Comparison of ENCODE assay signal across 1 cellular context in the genomic region with DNA sequence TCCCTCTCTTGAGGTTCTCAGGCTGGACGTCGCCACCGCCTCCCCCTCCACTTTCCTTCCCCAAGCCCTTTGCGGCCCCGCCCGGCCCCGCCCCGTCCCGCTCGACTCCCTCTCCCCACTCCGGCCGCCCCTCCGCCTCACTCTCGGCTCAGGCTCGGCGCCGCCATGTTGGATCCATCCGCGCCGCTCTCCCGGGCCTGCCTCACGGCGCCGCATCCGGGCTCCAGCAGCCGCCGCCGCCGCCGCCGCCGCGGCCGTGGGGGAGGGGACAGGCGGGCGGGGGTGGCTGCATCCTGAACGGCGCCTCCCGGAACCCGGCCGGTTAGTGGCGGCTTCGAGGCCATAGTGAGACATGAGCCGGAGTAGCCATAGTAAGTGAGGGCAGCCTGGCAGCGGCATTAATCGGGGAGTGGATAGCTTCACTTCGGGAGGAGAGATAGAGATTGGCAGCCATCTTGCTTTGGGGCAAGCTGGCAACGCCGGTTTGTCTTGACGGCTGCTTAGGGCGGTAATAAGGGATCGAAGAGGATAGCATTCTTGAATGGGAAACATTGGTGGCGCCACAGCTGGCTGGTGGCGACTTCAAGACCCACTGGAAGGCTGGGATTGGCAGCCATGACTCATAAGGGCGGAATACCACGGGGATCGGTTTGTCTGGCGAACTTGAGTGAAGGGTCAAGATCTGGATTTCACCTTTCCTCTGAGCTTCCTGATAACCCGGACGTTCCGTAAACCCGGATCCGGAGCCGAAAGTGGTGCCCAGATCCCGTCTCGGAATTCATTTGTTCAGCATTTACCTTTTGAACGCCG.
A peak's percentile ranks its signal among the peaks of the same experiment; 100 is the strongest.
TF ChIP-seq lines count a peak whose summit lies in the region.

A gene with protein sequence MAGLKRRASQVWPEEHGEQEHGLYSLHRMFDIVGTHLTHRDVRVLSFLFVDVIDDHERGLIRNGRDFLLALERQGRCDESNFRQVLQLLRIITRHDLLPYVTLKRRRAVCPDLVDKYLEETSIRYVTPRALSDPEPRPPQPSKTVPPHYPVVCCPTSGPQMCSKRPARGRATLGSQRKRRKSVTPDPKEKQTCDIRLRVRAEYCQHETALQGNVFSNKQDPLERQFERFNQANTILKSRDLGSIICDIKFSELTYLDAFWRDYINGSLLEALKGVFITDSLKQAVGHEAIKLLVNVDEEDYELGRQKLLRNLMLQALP (minus strand): TSS at position 258 of the 810 bp plus-strand sequence. CDS start 8,205 bp downstream, outside the sequence.

TF ChIP-seq in GM12878, 131 proteins besides CTCF, POLR2A, EP300 and RAD21 (continued from another document and continues in another):
- TF ChIP-seq, protein P1, sequence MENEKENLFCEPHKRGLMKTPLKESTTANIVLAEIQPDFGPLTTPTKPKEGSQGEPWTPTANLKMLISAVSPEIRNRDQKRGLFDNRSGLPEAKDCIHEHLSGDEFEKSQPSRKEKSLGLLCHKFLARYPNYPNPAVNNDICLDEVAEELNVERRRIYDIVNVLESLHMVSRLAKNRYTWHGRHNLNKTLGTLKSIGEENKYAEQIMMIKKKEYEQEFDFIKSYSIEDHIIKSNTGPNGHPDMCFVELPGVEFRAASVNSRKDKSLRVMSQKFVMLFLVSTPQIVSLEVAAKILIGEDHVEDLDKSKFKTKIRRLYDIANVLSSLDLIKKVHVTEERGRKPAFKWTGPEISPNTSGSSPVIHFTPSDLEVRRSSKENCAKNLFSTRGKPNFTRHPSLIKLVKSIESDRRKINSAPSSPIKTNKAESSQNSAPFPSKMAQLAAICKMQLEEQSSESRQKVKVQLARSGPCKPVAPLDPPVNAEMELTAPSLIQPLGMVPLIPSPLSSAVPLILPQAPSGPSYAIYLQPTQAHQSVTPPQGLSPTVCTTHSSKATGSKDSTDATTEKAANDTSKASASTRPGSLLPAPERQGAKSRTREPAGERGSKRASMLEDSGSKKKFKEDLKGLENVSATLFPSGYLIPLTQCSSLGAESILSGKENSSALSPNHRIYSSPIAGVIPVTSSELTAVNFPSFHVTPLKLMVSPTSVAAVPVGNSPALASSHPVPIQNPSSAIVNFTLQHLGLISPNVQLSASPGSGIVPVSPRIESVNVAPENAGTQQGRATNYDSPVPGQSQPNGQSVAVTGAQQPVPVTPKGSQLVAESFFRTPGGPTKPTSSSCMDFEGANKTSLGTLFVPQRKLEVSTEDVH (IDR thresholded peaks at IDR 0.05; ENCODE audit: low read depth, partially characterized antibody), result no peak
- TF ChIP-seq KAT2A (conservative IDR thresholded peaks at IDR 0.05; ENCODE audit: control insufficient read depth, low read depth, low read length), result no peak
- TF ChIP-seq NFXL1 (IDR thresholded peaks at IDR 0.05; ENCODE audit: borderline replicate concordance), result no peak
- TF ChIP-seq, protein P2, sequence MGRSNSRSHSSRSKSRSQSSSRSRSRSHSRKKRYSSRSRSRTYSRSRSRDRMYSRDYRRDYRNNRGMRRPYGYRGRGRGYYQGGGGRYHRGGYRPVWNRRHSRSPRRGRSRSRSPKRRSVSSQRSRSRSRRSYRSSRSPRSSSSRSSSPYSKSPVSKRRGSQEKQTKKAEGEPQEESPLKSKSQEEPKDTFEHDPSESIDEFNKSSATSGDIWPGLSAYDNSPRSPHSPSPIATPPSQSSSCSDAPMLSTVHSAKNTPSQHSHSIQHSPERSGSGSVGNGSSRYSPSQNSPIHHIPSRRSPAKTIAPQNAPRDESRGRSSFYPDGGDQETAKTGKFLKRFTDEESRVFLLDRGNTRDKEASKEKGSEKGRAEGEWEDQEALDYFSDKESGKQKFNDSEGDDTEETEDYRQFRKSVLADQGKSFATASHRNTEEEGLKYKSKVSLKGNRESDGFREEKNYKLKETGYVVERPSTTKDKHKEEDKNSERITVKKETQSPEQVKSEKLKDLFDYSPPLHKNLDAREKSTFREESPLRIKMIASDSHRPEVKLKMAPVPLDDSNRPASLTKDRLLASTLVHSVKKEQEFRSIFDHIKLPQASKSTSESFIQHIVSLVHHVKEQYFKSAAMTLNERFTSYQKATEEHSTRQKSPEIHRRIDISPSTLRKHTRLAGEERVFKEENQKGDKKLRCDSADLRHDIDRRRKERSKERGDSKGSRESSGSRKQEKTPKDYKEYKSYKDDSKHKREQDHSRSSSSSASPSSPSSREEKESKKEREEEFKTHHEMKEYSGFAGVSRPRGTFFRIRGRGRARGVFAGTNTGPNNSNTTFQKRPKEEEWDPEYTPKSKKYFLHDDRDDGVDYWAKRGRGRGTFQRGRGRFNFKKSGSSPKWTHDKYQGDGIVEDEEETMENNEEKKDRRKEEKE (IDR thresholded peaks at IDR 0.05), result peak; percentile 67
- no peak for TF ChIP-seq PAX5 (IDR thresholded peaks at IDR 0.05; ENCODE audit: borderline replicate concordance, low read depth, low read length)
- TF ChIP-seq, protein P3, sequence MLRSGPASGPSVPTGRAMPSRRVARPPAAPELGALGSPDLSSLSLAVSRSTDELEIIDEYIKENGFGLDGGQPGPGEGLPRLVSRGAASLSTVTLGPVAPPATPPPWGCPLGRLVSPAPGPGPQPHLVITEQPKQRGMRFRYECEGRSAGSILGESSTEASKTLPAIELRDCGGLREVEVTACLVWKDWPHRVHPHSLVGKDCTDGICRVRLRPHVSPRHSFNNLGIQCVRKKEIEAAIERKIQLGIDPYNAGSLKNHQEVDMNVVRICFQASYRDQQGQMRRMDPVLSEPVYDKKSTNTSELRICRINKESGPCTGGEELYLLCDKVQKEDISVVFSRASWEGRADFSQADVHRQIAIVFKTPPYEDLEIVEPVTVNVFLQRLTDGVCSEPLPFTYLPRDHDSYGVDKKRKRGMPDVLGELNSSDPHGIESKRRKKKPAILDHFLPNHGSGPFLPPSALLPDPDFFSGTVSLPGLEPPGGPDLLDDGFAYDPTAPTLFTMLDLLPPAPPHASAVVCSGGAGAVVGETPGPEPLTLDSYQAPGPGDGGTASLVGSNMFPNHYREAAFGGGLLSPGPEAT (IDR thresholded peaks at IDR 0.05; ENCODE audit: low read depth), result peak; percentile 60; the same call in 1 of the 2 replicates
- no peak; the same call in 1 of the 2 replicates for TF ChIP-seq HDGF (IDR thresholded peaks at IDR 0.05)
- TF ChIP-seq CHD1 (IDR thresholded peaks at IDR 0.05; ENCODE audit: low read depth, low read length), result no peak
- peak; percentile 78; the same call in 1 of the 2 replicates for TF ChIP-seq TAF1 (IDR thresholded peaks at IDR 0.05; ENCODE audit: borderline replicate concordance, low read depth, low read length)
- TF ChIP-seq SUZ12 (IDR thresholded peaks at IDR 0.05; ENCODE audit: unreplicated experiment), result no peak
- TF ChIP-seq PAX8 (IDR thresholded peaks at IDR 0.05), result no peak
- 0 out of 2 replicates have a peak, but pooled peaks have one; percentile 12 for TF ChIP-seq BMI1 (IDR thresholded peaks at IDR 0.05; ENCODE audit: borderline replicate concordance)
- 0 out of 2 replicates have a peak, but pooled peaks have one; percentile 35 for TF ChIP-seq ASH2L (IDR thresholded peaks at IDR 0.05; ENCODE audit: borderline replicate concordance, low read depth)
- peak; percentile 60; the same call in 1 of the 2 replicates for TF ChIP-seq RB1 (IDR thresholded peaks at IDR 0.05; ENCODE audit: borderline replicate concordance)
- TF ChIP-seq ATF7 (IDR thresholded peaks at IDR 0.05; ENCODE audit: low read depth), result 0 out of 2 replicates have a peak, but pooled peaks have one; percentile 25
- TF ChIP-seq, protein P4, sequence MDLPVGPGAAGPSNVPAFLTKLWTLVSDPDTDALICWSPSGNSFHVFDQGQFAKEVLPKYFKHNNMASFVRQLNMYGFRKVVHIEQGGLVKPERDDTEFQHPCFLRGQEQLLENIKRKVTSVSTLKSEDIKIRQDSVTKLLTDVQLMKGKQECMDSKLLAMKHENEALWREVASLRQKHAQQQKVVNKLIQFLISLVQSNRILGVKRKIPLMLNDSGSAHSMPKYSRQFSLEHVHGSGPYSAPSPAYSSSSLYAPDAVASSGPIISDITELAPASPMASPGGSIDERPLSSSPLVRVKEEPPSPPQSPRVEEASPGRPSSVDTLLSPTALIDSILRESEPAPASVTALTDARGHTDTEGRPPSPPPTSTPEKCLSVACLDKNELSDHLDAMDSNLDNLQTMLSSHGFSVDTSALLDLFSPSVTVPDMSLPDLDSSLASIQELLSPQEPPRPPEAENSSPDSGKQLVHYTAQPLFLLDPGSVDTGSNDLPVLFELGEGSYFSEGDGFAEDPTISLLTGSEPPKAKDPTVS (IDR thresholded peaks at IDR 0.05; ENCODE audit: low read depth, low read length), result no peak
- no peak for TF ChIP-seq RAD51 (IDR thresholded peaks at IDR 0.05)
- peak; percentile 99 for TF ChIP-seq STAT1 (conservative IDR thresholded peaks at IDR 0.05)
- no peak for TF ChIP-seq CEBPB (IDR thresholded peaks at IDR 0.05; ENCODE audit: borderline replicate concordance in 1 of 2, low read depth in 2 of 2, low read length in 2 of 2)
- TF ChIP-seq, protein P5, sequence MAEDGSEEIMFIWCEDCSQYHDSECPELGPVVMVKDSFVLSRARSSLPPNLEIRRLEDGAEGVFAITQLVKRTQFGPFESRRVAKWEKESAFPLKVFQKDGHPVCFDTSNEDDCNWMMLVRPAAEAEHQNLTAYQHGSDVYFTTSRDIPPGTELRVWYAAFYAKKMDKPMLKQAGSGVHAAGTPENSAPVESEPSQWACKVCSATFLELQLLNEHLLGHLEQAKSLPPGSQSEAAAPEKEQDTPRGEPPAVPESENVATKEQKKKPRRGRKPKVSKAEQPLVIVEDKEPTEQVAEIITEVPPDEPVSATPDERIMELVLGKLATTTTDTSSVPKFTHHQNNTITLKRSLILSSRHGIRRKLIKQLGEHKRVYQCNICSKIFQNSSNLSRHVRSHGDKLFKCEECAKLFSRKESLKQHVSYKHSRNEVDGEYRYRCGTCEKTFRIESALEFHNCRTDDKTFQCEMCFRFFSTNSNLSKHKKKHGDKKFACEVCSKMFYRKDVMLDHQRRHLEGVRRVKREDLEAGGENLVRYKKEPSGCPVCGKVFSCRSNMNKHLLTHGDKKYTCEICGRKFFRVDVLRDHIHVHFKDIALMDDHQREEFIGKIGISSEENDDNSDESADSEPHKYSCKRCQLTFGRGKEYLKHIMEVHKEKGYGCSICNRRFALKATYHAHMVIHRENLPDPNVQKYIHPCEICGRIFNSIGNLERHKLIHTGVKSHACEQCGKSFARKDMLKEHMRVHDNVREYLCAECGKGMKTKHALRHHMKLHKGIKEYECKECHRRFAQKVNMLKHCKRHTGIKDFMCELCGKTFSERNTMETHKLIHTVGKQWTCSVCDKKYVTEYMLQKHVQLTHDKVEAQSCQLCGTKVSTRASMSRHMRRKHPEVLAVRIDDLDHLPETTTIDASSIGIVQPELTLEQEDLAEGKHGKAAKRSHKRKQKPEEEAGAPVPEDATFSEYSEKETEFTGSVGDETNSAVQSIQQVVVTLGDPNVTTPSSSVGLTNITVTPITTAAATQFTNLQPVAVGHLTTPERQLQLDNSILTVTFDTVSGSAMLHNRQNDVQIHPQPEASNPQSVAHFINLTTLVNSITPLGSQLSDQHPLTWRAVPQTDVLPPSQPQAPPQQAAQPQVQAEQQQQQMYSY (CRISPR knock-in tag; IDR thresholded peaks at IDR 0.05), result no peak
- TF ChIP-seq NR2F1 (conservative IDR thresholded peaks at IDR 0.05), result peak; percentile 80
- TF ChIP-seq MXI1 (IDR thresholded peaks at IDR 0.05; ENCODE audit: low read depth, low read length), result peak; percentile 45; the same call in 1 of the 2 replicates
- no peak for TF ChIP-seq ESRRA (IDR thresholded peaks at IDR 0.05; ENCODE audit: low read length)
- peak; percentile 22; the same call in 1 of the 2 replicates for TF ChIP-seq TBL1XR1 (IDR thresholded peaks at IDR 0.05; ENCODE audit: low read depth, low read length)
- TF ChIP-seq ZNF274 (IDR thresholded peaks at IDR 0.05; ENCODE audit: insufficient read depth, insufficient read length), result no peak
- TF ChIP-seq, protein P6, sequence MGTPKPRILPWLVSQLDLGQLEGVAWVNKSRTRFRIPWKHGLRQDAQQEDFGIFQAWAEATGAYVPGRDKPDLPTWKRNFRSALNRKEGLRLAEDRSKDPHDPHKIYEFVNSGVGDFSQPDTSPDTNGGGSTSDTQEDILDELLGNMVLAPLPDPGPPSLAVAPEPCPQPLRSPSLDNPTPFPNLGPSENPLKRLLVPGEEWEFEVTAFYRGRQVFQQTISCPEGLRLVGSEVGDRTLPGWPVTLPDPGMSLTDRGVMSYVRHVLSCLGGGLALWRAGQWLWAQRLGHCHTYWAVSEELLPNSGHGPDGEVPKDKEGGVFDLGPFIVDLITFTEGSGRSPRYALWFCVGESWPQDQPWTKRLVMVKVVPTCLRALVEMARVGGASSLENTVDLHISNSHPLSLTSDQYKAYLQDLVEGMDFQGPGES (IDR thresholded peaks at IDR 0.05), result peak; percentile 40; the same call in 1 of the 2 replicates
- TF ChIP-seq, protein P7, sequence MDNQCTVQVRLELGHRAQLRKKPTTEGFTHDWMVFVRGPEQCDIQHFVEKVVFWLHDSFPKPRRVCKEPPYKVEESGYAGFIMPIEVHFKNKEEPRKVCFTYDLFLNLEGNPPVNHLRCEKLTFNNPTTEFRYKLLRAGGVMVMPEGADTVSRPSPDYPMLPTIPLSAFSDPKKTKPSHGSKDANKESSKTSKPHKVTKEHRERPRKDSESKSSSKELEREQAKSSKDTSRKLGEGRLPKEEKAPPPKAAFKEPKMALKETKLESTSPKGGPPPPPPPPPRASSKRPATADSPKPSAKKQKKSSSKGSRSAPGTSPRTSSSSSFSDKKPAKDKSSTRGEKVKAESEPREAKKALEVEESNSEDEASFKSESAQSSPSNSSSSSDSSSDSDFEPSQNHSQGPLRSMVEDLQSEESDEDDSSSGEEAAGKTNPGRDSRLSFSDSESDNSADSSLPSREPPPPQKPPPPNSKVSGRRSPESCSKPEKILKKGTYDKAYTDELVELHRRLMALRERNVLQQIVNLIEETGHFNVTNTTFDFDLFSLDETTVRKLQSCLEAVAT (IDR thresholded peaks at IDR 0.05), result peak; percentile 62
- peak; percentile 44; the same call in 1 of the 3 replicates for TF ChIP-seq POU2F2 (IDR thresholded peaks at IDR 0.05; ENCODE audit: borderline replicate concordance, low read depth, low read length)
- TF ChIP-seq, protein P8, sequence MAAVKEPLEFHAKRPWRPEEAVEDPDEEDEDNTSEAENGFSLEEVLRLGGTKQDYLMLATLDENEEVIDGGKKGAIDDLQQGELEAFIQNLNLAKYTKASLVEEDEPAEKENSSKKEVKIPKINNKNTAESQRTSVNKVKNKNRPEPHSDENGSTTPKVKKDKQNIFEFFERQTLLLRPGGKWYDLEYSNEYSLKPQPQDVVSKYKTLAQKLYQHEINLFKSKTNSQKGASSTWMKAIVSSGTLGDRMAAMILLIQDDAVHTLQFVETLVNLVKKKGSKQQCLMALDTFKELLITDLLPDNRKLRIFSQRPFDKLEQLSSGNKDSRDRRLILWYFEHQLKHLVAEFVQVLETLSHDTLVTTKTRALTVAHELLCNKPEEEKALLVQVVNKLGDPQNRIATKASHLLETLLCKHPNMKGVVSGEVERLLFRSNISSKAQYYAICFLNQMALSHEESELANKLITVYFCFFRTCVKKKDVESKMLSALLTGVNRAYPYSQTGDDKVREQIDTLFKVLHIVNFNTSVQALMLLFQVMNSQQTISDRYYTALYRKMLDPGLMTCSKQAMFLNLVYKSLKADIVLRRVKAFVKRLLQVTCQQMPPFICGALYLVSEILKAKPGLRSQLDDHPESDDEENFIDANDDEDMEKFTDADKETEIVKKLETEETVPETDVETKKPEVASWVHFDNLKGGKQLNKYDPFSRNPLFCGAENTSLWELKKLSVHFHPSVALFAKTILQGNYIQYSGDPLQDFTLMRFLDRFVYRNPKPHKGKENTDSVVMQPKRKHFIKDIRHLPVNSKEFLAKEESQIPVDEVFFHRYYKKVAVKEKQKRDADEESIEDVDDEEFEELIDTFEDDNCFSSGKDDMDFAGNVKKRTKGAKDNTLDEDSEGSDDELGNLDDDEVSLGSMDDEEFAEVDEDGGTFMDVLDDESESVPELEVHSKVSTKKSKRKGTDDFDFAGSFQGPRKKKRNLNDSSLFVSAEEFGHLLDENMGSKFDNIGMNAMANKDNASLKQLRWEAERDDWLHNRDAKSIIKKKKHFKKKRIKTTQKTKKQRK (IDR thresholded peaks at IDR 0.05; ENCODE audit: low read depth, low read length), result no peak
- 0 out of 2 replicates have a peak, but pooled peaks have one; percentile 25 for TF ChIP-seq RUNX3 (IDR thresholded peaks at IDR 0.05; ENCODE audit: low read length)
- TF ChIP-seq ZNF622 (IDR thresholded peaks at IDR 0.05), result no peak
- TF ChIP-seq BCL11A (IDR thresholded peaks at IDR 0.05; ENCODE audit: low read depth, low read length), result no peak
- no peak for TF ChIP-seq TCF7 (IDR thresholded peaks at IDR 0.05; ENCODE audit: borderline replicate concordance)
